In the genomic region with DNA sequence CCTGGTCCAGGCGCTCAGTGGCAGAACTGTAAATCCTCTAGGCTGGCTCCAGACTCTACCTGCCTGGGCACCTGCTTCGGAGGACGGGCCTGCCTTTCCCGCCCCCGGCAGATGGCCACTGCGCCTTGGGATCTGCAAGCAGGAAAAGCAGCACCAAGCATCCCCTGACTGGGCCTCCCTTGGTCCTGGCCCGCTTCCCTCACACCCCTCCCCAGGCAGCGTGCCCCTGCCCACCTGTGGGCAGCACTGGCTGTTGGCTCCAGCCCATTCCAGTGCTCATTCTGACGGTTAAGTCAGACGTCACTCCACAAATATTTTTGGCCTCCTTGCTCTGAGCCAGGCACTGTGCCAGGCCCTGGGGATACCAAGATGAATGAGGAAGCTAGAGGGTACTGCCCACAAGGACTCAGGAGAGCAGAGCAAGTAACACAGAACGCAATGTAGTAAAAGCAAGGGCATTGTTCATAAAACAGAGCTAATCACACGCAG, we compare ENCODE assay signal across 8 cellular contexts. TPM values are rescaled to one million over a fixed set of nuclear protein-coding genes. Genes with fewer than 3 reads are reported as not detected.
DNase-seq lines count a peak whose midpoint lies in the region; ATAC-seq and TF ChIP-seq lines count a peak whose summit lies in the region.
"Had no signal": no experiment of that assay in that cellular context is flagged by ENCODE, and none has a peak within 500 bp of the region (broad histone marks: within the 10 kb centered on the region; RNA-seq: fewer than 3 reads in every experiment).

No MANE protein-coding gene starts in this region.

- no peaks in the 10 kb centered on the region for H3K79me2 ChIP-seq in HCT116 (ENCODE audit: insufficient read depth, low read length)

- no peak overlapping the region for H3K4me3 Mint-ChIP-seq in stimulated activated naive B cell treated with anti-CD40 and anti-IgM and Interleukin-4, amounts not matched to agents 10 μg/mL and 1 μg/mL and 100 μg/mL, for 72 hours
- H3K4me3 Mint-ChIP-seq: activated B cell treated with CpG ODN at 0.5 μM for 24 hours had no signal

- TF ChIP-seq RAD21 in HCT116 (IDR thresholded peaks at IDR 0.05; ENCODE audit: low read depth) = no peak

- in situ Hi-C loops in Panc1 (cut with HindIII; ENCODE audit: low pct_unique_long_range_greater_than_20kb, low sequenced_read_pairs) = no loop called here

- TF ChIP-seq EP300 in stomach (IDR thresholded peaks at IDR 0.05) = no peak

- peaks cover 43 to 53% of the 10 kb centered on the region in 2 donors for H3K27me3 Mint-ChIP-seq in stimulated activated naive B cell treated with anti-CD40 and anti-IgM and Interleukin-4, amounts not matched to agents 10 μg/mL and 1 μg/mL and 100 μg/mL, for 72 hours

- TF ChIP-seq POLR2A in HCT116 (IDR thresholded peaks at IDR 0.05; ENCODE audit: borderline replicate concordance, extremely low read depth, insufficient read depth, insufficient read length) (no peak), stomach (IDR thresholded peaks at IDR 0.05) (no peak)

- peaks cover 6 to 10% of the 10 kb centered on the region in 2 donors for H3K36me3 Mint-ChIP-seq in stimulated activated naive B cell treated with anti-CD40 and anti-IgM and Interleukin-4, amounts not matched to agents 10 μg/mL and 1 μg/mL and 100 μg/mL, for 72 hours

- no TSS peak for BruUV-seq in HCT116 (replicated peaks; lab: Mats Ljungman, UMichigan)
- no TSS peak for BruUV-seq in Panc1 (replicated peaks; lab: Mats Ljungman, UMichigan)

- no peak overlapping the region for H3K9ac ChIP-seq in HCT116 (ENCODE audit: low read length)

- H3K4me1 ChIP-seq in HCT116 (ENCODE audit: control insufficient read depth in 1 of 2, insufficient read depth in 2 of 2, low read length in 2 of 2) = peaks cover 10 to 15% of the 10 kb centered on the region in 2 experiments
- H3K4me1 ChIP-seq in Panc1 (ENCODE audit: control insufficient read depth, insufficient read depth, low read length) = peaks cover 36% of the 10 kb centered on the region
- H3K4me1 ChIP-seq in stomach = peaks cover 0 to 12% (median 7%) of the 10 kb centered on the region in 4 donors

- TF ChIP-seq CTCF in HCT116 (IDR thresholded peaks at IDR 0.05 in 2 of 3, conservative IDR thresholded peaks at IDR 0.05 in 1 of 3; ENCODE audit: borderline replicate concordance in 1 of 3, insufficient read depth in 1 of 3, low read depth in 2 of 3, low read length in 2 of 3) (no peak), Panc1 (IDR thresholded peaks at IDR 0.05) (no peak), stomach (IDR thresholded peaks at IDR 0.05) (peak in 1 of 7 experiments; percentile 6)

- RAD21 ChIA-PET in HCT116 (lab: Charles Lee; ENCODE audit: low non-redundant PET in 1 of 2, low total read pairs in 2 of 2, uncharacterized antibody in 2 of 2, unreplicated experiment in 2 of 2) = interaction anchor here in 1 of 2 experiments (1.2 kb wide), 1 partner anchor 39 kb away, joined by 4 read pairs; no protein-coding TSS in a partner anchor

- H3K27ac ChIP-seq in HCT116 (ENCODE audit: low read depth, low read length) (0 out of 2 replicates have a peak overlapping the region, but pooled peaks have one; percentile 9), Panc1 (ENCODE audit: low read length) (peak overlapping the region; percentile 77), stomach (peak overlapping the region in 3 of 5 donors; percentile 33 to 46 (median 42))

- H3K4me1 Mint-ChIP-seq in stimulated activated naive B cell treated with anti-CD40 and anti-IgM and Interleukin-4, amounts not matched to agents 10 μg/mL and 1 μg/mL and 100 μg/mL, for 72 hours = peaks cover 26 to 28% of the 10 kb centered on the region in 2 donors

- H3K36me3 ChIP-seq in HCT116 (ENCODE audit: control insufficient read depth in 1 of 2, insufficient read depth in 2 of 2, low read length in 2 of 2) = no peaks in the 10 kb centered on the region
- H3K36me3 ChIP-seq in Panc1 (ENCODE audit: control insufficient read depth, insufficient read depth, low read length) = no peaks in the 10 kb centered on the region
- no peaks in the 10 kb centered on the region for H3K36me3 ChIP-seq in stomach

- H3K4me2 ChIP-seq in HCT116 (ENCODE audit: low read length) = peak overlapping the region; percentile 45

- no peaks in the 10 kb centered on the region for H3K9me2 ChIP-seq in HCT116 (ENCODE audit: insufficient read depth)

- WGBS in stomach, 5 donors = 40 to 54% (median 42%) methylated on average over 12 of the region's 12 CpGs

- DNase-seq in HCT116 (ENCODE audit: low read depth, low spot score) (peak; percentile 59), Panc1 (ENCODE audit: low read depth, low spot score) (no peak), fibroblast of gingiva (ENCODE audit: low read depth) (peak; percentile 51), stomach (peak; percentile 86), retina (no peak), NCI-H748 (lab: John Stamatoyannopoulos, UW; ENCODE audit: unreplicated experiment) (no peak)
- DNase-seq in stimulated activated naive B cell treated with anti-CD40 and anti-IgM and Interleukin-4, amounts not matched to agents 10 μg/mL and 1 μg/mL and 100 μg/mL, for 72 hours = no peak
- DNase-seq: activated B cell treated with CpG ODN at 0.5 μM for 24 hours had no signal

- peaks cover 0 to 8% of the 10 kb centered on the region in 2 experiments; a peak in 1 of 4 replicates for H3K9me3 ChIP-seq in HCT116 (ENCODE audit: control insufficient read depth in 1 of 2, insufficient read depth in 1 of 2, low read depth in 1 of 2, low read length in 2 of 2)
- peaks cover 5% of the 10 kb centered on the region; the same call in 1 of the 2 replicates for H3K9me3 ChIP-seq in Panc1 (ENCODE audit: control insufficient read depth, insufficient read depth, low read depth, low read length)
- peaks cover 0 to 16% (median 12%) of the 10 kb centered on the region in 4 donors for H3K9me3 ChIP-seq in stomach

- no peaks in the 10 kb centered on the region for H4K20me1 ChIP-seq in HCT116 (ENCODE audit: insufficient read depth)

- POLR2A ChIA-PET in HCT116 (lab: Charles Lee) = interaction anchor here (0.7 to 1.6 kb wide), 3 partner anchors 28 to 43 kb away, joined by 3 to 10 read pairs (median 4); no protein-coding TSS in a partner anchor
- POLR2A ChIA-PET in Panc1 (lab: Charles Lee) = no interaction called here

- intact Hi-C loops in HCT116 (cut with micrococcal nuclease) = no loop called here
- intact Hi-C loops in Panc1 (cut with micrococcal nuclease; ENCODE audit: unreplicated experiment) = no loop called here
- intact Hi-C loops in stomach (cut with DNase I; ENCODE audit: low total_unique reads) = no loop called here

- H3K4me3 ChIP-seq in HCT116 (replicated peaks in 1 of 2; ENCODE audit: low read depth in 1 of 2, low read length in 2 of 2) = no peak overlapping the region; a peak in 1 of 4 replicates
- 0 out of 4 replicates have a peak overlapping the region, but pooled peaks of 1 of the 2 experiments have one; percentile 14 for H3K4me3 ChIP-seq in Panc1 (ENCODE audit: low read depth in 2 of 2, low read length in 2 of 2)
- H3K4me3 ChIP-seq in stomach = no peak overlapping the region

- ATAC-seq in HCT116 = peak; percentile 70
- peak; percentile 79 for ATAC-seq in Panc1
- no peak for ATAC-seq in stimulated activated naive B cell treated with anti-CD40 and anti-IgM and Interleukin-4, amounts not matched to agents 10 μg/mL and 1 μg/mL and 100 μg/mL, for 72 hours (replicated peaks)

- CTCF ChIA-PET in HCT116 (lab: Charles Lee) = interaction anchor here (0.7 to 1.5 kb wide), 5 partner anchors 10 to 80 kb away, joined by 3 to 9 read pairs (median 6); no protein-coding TSS in a partner anchor
- CTCF ChIA-PET in Panc1 (lab: Charles Lee) = interaction anchor here (0.7 to 1.7 kb wide), 3 partner anchors 81 to 286 kb away, joined by 3 to 8 read pairs (median 4); no protein-coding TSS in a partner anchor

- H3K27me3 ChIP-seq in HCT116 (ENCODE audit: insufficient read depth, low read length) (peaks cover 2% of the 10 kb centered on the region; the same call in 1 of the 2 replicates), Panc1 (ENCODE audit: control insufficient read depth, insufficient read depth, low read length) (no peaks in the 10 kb centered on the region), stomach (peaks cover 0 to 86% (median 21%) of the 10 kb centered on the region in 3 donors)

- H3K9me3 Mint-ChIP-seq in stimulated activated naive B cell treated with anti-CD40 and anti-IgM and Interleukin-4, amounts not matched to agents 10 μg/mL and 1 μg/mL and 100 μg/mL, for 72 hours = peaks cover 12 to 17% of the 10 kb centered on the region in 2 donors

- peak overlapping the region; percentile 0 for H2AFZ ChIP-seq in HCT116 (ENCODE audit: low read depth, low read length, poor library complexity, severe bottlenecking)

- no peak overlapping the region for H3K27ac Mint-ChIP-seq in stimulated activated naive B cell treated with anti-CD40 and anti-IgM and Interleukin-4, amounts not matched to agents 10 μg/mL and 1 μg/mL and 100 μg/mL, for 72 hours
- H3K27ac Mint-ChIP-seq: activated B cell treated with CpG ODN at 0.5 μM for 24 hours had no signal

TF ChIP-seq in HCT116, 20 proteins besides CTCF, POLR2A, EP300 and RAD21:
- peak; percentile 21; the same call in 1 of the 2 replicates for TF ChIP-seq FOSL1 (IDR thresholded peaks at IDR 0.05; ENCODE audit: low read depth)
- no peak for TF ChIP-seq SIN3A (IDR thresholded peaks at IDR 0.05; ENCODE audit: low read depth)
- peak; percentile 54; the same call in 1 of the 2 replicates for TF ChIP-seq SP1 (IDR thresholded peaks at IDR 0.05; ENCODE audit: low read depth)
TF ChIP-seq in HCT116: peak in this region for 2.

RNA-seq across cellular contexts. Expression of a gene that starts 22.0 kb away (rescaled TPM):
- total RNA-seq in HCT116 (2021; ENCODE audit: unreplicated experiment) (3.9 TPM), Panc1 (2021; ENCODE audit: unreplicated experiment) (0.31 TPM), stomach (under 1 TPM in 1 of 5 donors, not detected in 4; 0.37 TPM)
- 3.2 and 4.4 TPM in 2 replicates for polyA plus RNA-seq in HCT116 (2012)
- not detected for polyA plus RNA-seq in Panc1 (2012; ENCODE audit: insufficient read length)
- under 1 TPM in 1 of 3 donors, not detected in 2; 0.43 TPM for polyA plus RNA-seq in stomach

RNA-seq across cellular contexts. Expression of a gene that starts 26.7 kb away (rescaled TPM):
- total RNA-seq in HCT116 (2021; ENCODE audit: unreplicated experiment) = 32.0 TPM
- 30.5 and 30.7 TPM in 2 replicates for polyA plus RNA-seq in HCT116 (2012)
- total RNA-seq in Panc1 (2021; ENCODE audit: unreplicated experiment) = 7.0 TPM
- polyA plus RNA-seq in Panc1 (2012; ENCODE audit: insufficient read length) = 6.7 TPM
- 100 to 1,000 TPM in 1 of 5 donors, 10 to 100 TPM in 3, 1 to 10 TPM in 1; 3.7 to 174 (median 57.2) TPM for total RNA-seq in stomach
- 10 to 100 TPM; 17.2 to 34.8 (median 22.0) TPM for polyA plus RNA-seq in stomach

RNA-seq across cellular contexts. Expression of a gene that starts 55.9 kb away (rescaled TPM):
- total RNA-seq in HCT116 (2021; ENCODE audit: unreplicated experiment) (11.9 TPM), Panc1 (2021; ENCODE audit: unreplicated experiment) (not detected), stomach (not detected)
- polyA plus RNA-seq in HCT116 (2012) = 14.9 and 21.8 TPM in 2 replicates
- polyA plus RNA-seq in Panc1 (2012; ENCODE audit: insufficient read length) = not detected
- polyA plus RNA-seq in stomach = 1 to 10 TPM in 2 of 3 donors, under 1 TPM in 1; 0.95 to 3.7 (median 1.7) TPM
- total RNA-seq: activated B cell treated with CpG ODN at 0.5 μM for 24 hours had no signal

Comparison
In these comparisons a context has a peak if more than half of its experiments do, and no peak if none do; other contexts are left out.
1. ATAC-seq: peak in HCT116 (single experiment) and Panc1 (single experiment); none in stimulated activated naive B cell treated with anti-CD40 and anti-IgM and Interleukin-4, amounts not matched to agents 10 μg/mL and 1 μg/mL and 100 μg/mL, for 72 hours (0 of 2).
2. DNase-seq: peak in HCT116 (single experiment), fibroblast of gingiva (single experiment) and stomach (single experiment); none in Panc1 (single experiment), retina (single experiment), stimulated activated naive B cell treated with anti-CD40 and anti-IgM and Interleukin-4, amounts not matched to agents 10 μg/mL and 1 μg/mL and 100 μg/mL, for 72 hours (single experiment) and NCI-H748 (single experiment).
3. H3K27ac ChIP-seq: peak in every context shown above with its lines; median percentile 77 in Panc1; 42 in stomach; 9 in HCT116.
4. RNA of a gene that starts 55.9 kb away (total RNA-seq): 11.9 TPM in HCT116 (single experiment); not detected in Panc1 (single experiment) and not detected in stomach; every median in the first group is over 10 times any median in the second.